1 cellular context compared by ENCODE assay signal in the genomic region with DNA sequence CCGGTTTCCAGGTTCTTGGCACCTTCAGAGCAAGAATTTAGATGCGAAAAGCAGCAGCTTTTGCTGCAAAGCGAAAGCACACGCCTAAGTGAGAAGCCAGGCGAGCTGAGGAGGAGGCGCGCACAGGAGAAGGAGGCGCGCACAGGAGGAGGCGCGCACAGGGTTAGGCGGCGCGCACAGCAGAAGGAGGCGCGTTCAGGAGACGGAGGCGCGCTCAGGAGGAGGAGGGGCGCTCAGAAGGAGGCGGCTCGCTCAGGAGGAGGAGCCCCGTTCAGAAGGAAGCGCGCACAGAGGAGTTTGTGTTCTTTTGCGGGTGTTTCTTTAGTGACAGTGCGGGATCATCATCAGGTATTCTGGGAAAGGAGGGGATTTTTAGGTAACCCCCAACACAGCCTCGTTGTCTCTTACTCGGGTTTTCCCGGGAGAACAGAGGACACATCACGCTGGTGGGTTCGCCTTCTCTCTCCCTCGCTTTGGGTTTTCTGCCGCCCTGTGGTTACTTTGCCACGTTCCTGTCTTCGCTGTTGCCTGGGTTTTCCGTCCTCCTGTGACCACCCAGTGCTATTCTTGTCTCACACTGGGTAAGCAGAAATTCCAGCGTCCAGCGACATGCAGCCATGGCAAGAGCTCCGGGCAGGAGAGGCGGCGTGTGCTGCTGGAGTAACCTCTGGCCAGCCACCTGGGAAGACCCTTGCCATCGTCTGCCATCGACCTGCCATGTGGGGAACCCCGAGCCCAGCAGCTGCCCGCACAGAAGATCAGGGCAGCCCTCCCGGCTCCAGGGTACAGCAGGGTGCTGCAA.
TF ChIP-seq lines count a peak whose summit lies in the region.

No MANE protein-coding gene starts in this region.

TF ChIP-seq in H1, 55 proteins besides CTCF, POLR2A, EP300 and RAD21:
- TF ChIP-seq, protein P1, sequence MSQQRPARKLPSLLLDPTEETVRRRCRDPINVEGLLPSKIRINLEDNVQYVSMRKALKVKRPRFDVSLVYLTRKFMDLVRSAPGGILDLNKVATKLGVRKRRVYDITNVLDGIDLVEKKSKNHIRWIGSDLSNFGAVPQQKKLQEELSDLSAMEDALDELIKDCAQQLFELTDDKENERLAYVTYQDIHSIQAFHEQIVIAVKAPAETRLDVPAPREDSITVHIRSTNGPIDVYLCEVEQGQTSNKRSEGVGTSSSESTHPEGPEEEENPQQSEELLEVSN (IDR thresholded peaks at IDR 0.05), result no peak
- no peak for TF ChIP-seq SAP30 (IDR thresholded peaks at IDR 0.05; ENCODE audit: insufficient read depth, insufficient replicate concordance, low read length)
- TF ChIP-seq TBP (IDR thresholded peaks at IDR 0.05; ENCODE audit: low read depth, low read length), result no peak
- no peak for TF ChIP-seq CHD1 (IDR thresholded peaks at IDR 0.05; ENCODE audit: low read depth, low read length)
- no peak for TF ChIP-seq HDAC2 (IDR thresholded peaks at IDR 0.05; ENCODE audit: borderline replicate concordance in 1 of 2, low read depth in 2 of 2, low read length in 2 of 2)
- no peak for TF ChIP-seq TCF12 (IDR thresholded peaks at IDR 0.05; ENCODE audit: low read depth, low read length)
- TF ChIP-seq BRCA1 (IDR thresholded peaks at IDR 0.05; ENCODE audit: low read depth, low read length), result no peak
- no peak for TF ChIP-seq FOSL1 (IDR thresholded peaks at IDR 0.05; ENCODE audit: insufficient read depth, low read depth, low read length)
- TF ChIP-seq, protein P2, sequence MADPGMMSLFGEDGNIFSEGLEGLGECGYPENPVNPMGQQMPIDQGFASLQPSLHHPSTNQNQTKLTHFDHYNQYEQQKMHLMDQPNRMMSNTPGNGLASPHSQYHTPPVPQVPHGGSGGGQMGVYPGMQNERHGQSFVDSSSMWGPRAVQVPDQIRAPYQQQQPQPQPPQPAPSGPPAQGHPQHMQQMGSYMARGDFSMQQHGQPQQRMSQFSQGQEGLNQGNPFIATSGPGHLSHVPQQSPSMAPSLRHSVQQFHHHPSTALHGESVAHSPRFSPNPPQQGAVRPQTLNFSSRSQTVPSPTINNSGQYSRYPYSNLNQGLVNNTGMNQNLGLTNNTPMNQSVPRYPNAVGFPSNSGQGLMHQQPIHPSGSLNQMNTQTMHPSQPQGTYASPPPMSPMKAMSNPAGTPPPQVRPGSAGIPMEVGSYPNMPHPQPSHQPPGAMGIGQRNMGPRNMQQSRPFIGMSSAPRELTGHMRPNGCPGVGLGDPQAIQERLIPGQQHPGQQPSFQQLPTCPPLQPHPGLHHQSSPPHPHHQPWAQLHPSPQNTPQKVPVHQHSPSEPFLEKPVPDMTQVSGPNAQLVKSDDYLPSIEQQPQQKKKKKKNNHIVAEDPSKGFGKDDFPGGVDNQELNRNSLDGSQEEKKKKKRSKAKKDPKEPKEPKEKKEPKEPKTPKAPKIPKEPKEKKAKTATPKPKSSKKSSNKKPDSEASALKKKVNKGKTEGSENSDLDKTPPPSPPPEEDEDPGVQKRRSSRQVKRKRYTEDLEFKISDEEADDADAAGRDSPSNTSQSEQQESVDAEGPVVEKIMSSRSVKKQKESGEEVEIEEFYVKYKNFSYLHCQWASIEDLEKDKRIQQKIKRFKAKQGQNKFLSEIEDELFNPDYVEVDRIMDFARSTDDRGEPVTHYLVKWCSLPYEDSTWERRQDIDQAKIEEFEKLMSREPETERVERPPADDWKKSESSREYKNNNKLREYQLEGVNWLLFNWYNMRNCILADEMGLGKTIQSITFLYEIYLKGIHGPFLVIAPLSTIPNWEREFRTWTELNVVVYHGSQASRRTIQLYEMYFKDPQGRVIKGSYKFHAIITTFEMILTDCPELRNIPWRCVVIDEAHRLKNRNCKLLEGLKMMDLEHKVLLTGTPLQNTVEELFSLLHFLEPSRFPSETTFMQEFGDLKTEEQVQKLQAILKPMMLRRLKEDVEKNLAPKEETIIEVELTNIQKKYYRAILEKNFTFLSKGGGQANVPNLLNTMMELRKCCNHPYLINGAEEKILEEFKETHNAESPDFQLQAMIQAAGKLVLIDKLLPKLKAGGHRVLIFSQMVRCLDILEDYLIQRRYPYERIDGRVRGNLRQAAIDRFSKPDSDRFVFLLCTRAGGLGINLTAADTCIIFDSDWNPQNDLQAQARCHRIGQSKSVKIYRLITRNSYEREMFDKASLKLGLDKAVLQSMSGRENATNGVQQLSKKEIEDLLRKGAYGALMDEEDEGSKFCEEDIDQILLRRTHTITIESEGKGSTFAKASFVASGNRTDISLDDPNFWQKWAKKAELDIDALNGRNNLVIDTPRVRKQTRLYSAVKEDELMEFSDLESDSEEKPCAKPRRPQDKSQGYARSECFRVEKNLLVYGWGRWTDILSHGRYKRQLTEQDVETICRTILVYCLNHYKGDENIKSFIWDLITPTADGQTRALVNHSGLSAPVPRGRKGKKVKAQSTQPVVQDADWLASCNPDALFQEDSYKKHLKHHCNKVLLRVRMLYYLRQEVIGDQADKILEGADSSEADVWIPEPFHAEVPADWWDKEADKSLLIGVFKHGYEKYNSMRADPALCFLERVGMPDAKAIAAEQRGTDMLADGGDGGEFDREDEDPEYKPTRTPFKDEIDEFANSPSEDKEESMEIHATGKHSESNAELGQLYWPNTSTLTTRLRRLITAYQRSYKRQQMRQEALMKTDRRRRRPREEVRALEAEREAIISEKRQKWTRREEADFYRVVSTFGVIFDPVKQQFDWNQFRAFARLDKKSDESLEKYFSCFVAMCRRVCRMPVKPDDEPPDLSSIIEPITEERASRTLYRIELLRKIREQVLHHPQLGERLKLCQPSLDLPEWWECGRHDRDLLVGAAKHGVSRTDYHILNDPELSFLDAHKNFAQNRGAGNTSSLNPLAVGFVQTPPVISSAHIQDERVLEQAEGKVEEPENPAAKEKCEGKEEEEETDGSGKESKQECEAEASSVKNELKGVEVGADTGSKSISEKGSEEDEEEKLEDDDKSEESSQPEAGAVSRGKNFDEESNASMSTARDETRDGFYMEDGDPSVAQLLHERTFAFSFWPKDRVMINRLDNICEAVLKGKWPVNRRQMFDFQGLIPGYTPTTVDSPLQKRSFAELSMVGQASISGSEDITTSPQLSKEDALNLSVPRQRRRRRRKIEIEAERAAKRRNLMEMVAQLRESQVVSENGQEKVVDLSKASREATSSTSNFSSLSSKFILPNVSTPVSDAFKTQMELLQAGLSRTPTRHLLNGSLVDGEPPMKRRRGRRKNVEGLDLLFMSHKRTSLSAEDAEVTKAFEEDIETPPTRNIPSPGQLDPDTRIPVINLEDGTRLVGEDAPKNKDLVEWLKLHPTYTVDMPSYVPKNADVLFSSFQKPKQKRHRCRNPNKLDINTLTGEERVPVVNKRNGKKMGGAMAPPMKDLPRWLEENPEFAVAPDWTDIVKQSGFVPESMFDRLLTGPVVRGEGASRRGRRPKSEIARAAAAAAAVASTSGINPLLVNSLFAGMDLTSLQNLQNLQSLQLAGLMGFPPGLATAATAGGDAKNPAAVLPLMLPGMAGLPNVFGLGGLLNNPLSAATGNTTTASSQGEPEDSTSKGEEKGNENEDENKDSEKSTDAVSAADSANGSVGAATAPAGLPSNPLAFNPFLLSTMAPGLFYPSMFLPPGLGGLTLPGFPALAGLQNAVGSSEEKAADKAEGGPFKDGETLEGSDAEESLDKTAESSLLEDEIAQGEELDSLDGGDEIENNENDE (IDR thresholded peaks at IDR 0.05; ENCODE audit: insufficient replicate concordance, low read length), result no peak
- TF ChIP-seq SP1 (IDR thresholded peaks at IDR 0.05; ENCODE audit: low read depth, low read length), result no peak
- TF ChIP-seq ASH2L (IDR thresholded peaks at IDR 0.05; ENCODE audit: low read length), result no peak
- no peak for TF ChIP-seq TAF7 (optimal IDR thresholded peaks at IDR 0.05; ENCODE audit: borderline replicate concordance, low read depth, low read length)
- TF ChIP-seq CBX5 (IDR thresholded peaks at IDR 0.05; ENCODE audit: low read depth, low read length), result no peak
- TF ChIP-seq RNF2 (IDR thresholded peaks at IDR 0.05; ENCODE audit: borderline replicate concordance, low read depth, low read length, missing control alignments, poor library complexity, severe bottlenecking), result no peak
- no peak for TF ChIP-seq SP2 (IDR thresholded peaks at IDR 0.05; ENCODE audit: low read length)
- TF ChIP-seq KDM1A (IDR thresholded peaks at IDR 0.05; ENCODE audit: borderline replicate concordance, low read length), result no peak; the same call in 1 of the 2 replicates
- TF ChIP-seq JUN (IDR thresholded peaks at IDR 0.05; ENCODE audit: low read depth, low read length), result no peak
- no peak for TF ChIP-seq POLR2AphosphoS5 (IDR thresholded peaks at IDR 0.05; ENCODE audit: low read depth, low read length)
